In the genomic region with DNA sequence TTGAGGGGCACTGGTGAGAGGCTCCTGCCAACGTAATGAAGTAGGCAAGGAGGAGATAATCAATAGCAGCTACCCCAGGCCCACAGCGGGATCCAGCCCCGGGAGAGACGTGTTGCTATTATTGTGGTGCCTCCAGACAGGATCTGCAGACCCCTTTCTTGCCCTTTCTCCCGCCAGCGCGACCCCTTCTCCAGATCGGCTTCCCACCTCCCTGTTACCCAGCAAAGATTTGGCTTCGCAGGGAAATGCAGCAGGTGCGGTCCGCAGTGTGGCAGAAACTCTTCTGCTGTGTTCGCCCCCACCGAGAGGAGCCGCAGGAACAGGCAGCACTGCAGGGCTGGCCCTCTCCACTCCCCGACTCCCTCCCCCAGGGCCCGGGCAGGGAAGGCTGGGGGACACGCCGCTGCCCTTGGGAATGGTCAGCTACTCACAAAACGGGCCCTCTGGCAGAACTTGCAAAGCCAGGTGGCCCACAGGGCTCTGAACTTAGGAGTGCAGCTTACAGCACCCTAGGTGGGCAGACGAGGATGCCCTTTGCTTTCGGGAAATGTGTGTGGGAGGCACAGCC, we compare ENCODE assay signal across 8 cellular contexts. TPM values are rescaled to one million over a fixed set of nuclear protein-coding genes. Genes with fewer than 3 reads are reported as not detected.
A peak's percentile ranks its signal among the peaks of the same experiment; 100 is the strongest.
DNase-seq lines count a peak whose midpoint lies in the region; ATAC-seq and TF ChIP-seq lines count a peak whose summit lies in the region.

No MANE protein-coding gene starts in this region.

- H3K4me3 ChIP-seq in testis: peak overlapping the region; percentile 55 to 67

- intact Hi-C loops in testis (cut with DNase I; ENCODE audit: low total_unique reads): no loop called here

- DNase-seq in activated T-cell treated with anti-CD3 and anti-CD28 coated beads, Interleukin-2, amount 50 U/mL, for 24 hours: no peak
- DNase-seq in activated T-cell treated with anti-CD3 and anti-CD28 coated beads, Interleukin-2, amount 50 U/mL, for 1 hour: no peak
- no peak for DNase-seq in activated naive CD8-positive, alpha-beta T cell treated with anti-CD3 and anti-CD28 coated beads, Interleukin-2, amount 50 U/mL, for 24 hours
- DNase-seq in memory B cell (ENCODE audit: low spot score in 2 of 2) (peak in 1 of 2 donors; percentile 22), testis (no peak), NCI-H2171 treated with DMSO at 0.1 percent for 48 hours (lab: John Stamatoyannopoulos, UW) (no peak), DMS53 treated with DMSO at 0.1 percent for 48 hours (lab: John Stamatoyannopoulos, UW; ENCODE audit: unreplicated experiment) (no peak), T1000 (lab: John Stamatoyannopoulos, UW) (no peak)

- H3K4me1 Mint-ChIP-seq in activated T-cell treated with anti-CD3 and anti-CD28 coated beads, Interleukin-2, amount 50 U/mL, for 24 hours (ENCODE audit: low read depth): peaks cover 17% of the 10 kb centered on the region
- H3K4me1 Mint-ChIP-seq in activated naive CD8-positive, alpha-beta T cell treated with anti-CD3 and anti-CD28 coated beads, Interleukin-2, amount 50 U/mL, for 24 hours: peaks cover 10% of the 10 kb centered on the region
- peaks cover 14% of the 10 kb centered on the region for H3K4me1 Mint-ChIP-seq in memory B cell

- H3K27me3 Mint-ChIP-seq in activated T-cell treated with anti-CD3 and anti-CD28 coated beads, Interleukin-2, amount 50 U/mL, for 24 hours: peaks cover 62% of the 10 kb centered on the region
- H3K27me3 Mint-ChIP-seq in activated naive CD8-positive, alpha-beta T cell treated with anti-CD3 and anti-CD28 coated beads, Interleukin-2, amount 50 U/mL, for 24 hours: peaks cover 55% of the 10 kb centered on the region
- peaks cover 33% of the 10 kb centered on the region for H3K27me3 Mint-ChIP-seq in memory B cell

- H3K9me3 ChIP-seq in testis: no peaks in the 10 kb centered on the region

- no peak for ATAC-seq in activated naive CD8-positive, alpha-beta T cell treated with anti-CD3 and anti-CD28 coated beads, Interleukin-2, amount 50 U/mL, for 24 hours
- no peak for ATAC-seq in memory B cell (ENCODE audit: low read depth)

- H3K4me3 Mint-ChIP-seq in activated T-cell treated with anti-CD3 and anti-CD28 coated beads, Interleukin-2, amount 50 U/mL, for 24 hours: peak overlapping the region; percentile 48
- peak overlapping the region; percentile 29 for H3K4me3 Mint-ChIP-seq in activated naive CD8-positive, alpha-beta T cell treated with anti-CD3 and anti-CD28 coated beads, Interleukin-2, amount 50 U/mL, for 24 hours
- peak overlapping the region; percentile 79 for H3K4me3 Mint-ChIP-seq in memory B cell

- 5% methylated on average over 13 to 19 of the region's 21 CpGs for WGBS in testis, 2 donors

- H3K27ac ChIP-seq in testis: no peak overlapping the region

- TF ChIP-seq POLR2A in testis (IDR thresholded peaks at IDR 0.05): no peak

- H3K4me1 ChIP-seq in testis: peaks cover 7% of the 10 kb centered on the region

- no peaks in the 10 kb centered on the region for H3K9me3 Mint-ChIP-seq in activated T-cell treated with anti-CD3 and anti-CD28 coated beads, Interleukin-2, amount 50 U/mL, for 24 hours
- H3K9me3 Mint-ChIP-seq in activated naive CD8-positive, alpha-beta T cell treated with anti-CD3 and anti-CD28 coated beads, Interleukin-2, amount 50 U/mL, for 24 hours: no peaks in the 10 kb centered on the region
- no peaks in the 10 kb centered on the region for H3K9me3 Mint-ChIP-seq in memory B cell

- no peak for TF ChIP-seq CTCF in testis (IDR thresholded peaks at IDR 0.05)

- H3K27me3 ChIP-seq in testis: no peaks in the 10 kb centered on the region

- no peak overlapping the region for H3K27ac Mint-ChIP-seq in activated T-cell treated with anti-CD3 and anti-CD28 coated beads, Interleukin-2, amount 50 U/mL, for 24 hours
- H3K27ac Mint-ChIP-seq in activated naive CD8-positive, alpha-beta T cell treated with anti-CD3 and anti-CD28 coated beads, Interleukin-2, amount 50 U/mL, for 24 hours: no peak overlapping the region
- H3K27ac Mint-ChIP-seq in memory B cell: no peak overlapping the region

- H3K36me3 Mint-ChIP-seq in activated T-cell treated with anti-CD3 and anti-CD28 coated beads, Interleukin-2, amount 50 U/mL, for 24 hours (ENCODE audit: low read depth): no peaks in the 10 kb centered on the region
- H3K36me3 Mint-ChIP-seq in activated naive CD8-positive, alpha-beta T cell treated with anti-CD3 and anti-CD28 coated beads, Interleukin-2, amount 50 U/mL, for 24 hours (ENCODE audit: low read depth): no peaks in the 10 kb centered on the region
- no peaks in the 10 kb centered on the region for H3K36me3 Mint-ChIP-seq in memory B cell

- H3K36me3 ChIP-seq in testis (ENCODE audit: low read depth, missing control alignments): no peaks in the 10 kb centered on the region

RNA-seq across cellular contexts. Expression of a gene that starts 1.6 kb away (rescaled TPM):
- 1 to 10 TPM; 6.1 TPM for total RNA-seq in testis
- 3.7 TPM for polyA plus RNA-seq in testis (ENCODE audit: insufficient read depth, low read depth, low replicate concordance)

Comparison
In these comparisons a context has a peak if more than half of its experiments do, and no peak if none do; other contexts are left out.
1. H3K4me3 Mint-ChIP-seq: peak in every context shown above with its lines; median percentile 79 in memory B cell; 48 in activated T-cell treated with anti-CD3 and anti-CD28 coated beads, Interleukin-2, amount 50 U/mL, for 24 hours; 29 in activated naive CD8-positive, alpha-beta T cell treated with anti-CD3 and anti-CD28 coated beads, Interleukin-2, amount 50 U/mL, for 24 hours.